Comparison of ENCODE assay signal across 1 cellular context in the genomic region with DNA sequence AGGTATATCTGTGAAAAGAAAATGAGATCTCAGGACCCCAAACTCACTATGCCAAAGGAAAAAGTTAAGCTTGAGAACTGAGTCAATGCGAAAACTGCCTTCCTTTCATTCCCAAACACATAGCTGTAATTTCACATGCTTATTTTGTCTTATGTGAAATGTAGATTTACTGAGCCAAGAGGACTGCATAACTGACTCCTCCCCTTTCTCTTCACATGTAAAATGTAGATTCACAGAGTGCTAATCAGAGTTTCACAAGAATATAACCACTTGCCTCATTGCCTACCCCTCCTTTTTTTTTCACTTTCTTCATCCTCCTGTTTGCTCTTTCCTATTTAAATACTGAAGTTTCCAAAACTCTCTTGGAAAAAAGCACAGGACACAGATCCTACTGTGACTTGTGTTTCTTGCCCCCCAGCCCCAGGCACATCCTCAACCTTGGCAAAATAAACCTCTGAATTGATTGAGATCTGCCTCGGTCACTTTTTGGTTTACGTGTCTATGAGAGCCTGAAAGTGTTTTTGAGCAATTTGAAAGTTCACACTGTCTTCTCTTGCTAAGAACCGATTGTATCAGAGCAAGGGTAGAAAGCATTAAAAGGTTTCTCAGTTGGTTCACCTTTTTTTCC.
TF ChIP-seq lines count a peak whose summit lies in the region.

No MANE protein-coding gene starts in this region.

TF ChIP-seq in GM23338, 12 proteins besides CTCF, POLR2A, EP300 and RAD21 (continued from another document):
- TF ChIP-seq, protein P1, sequence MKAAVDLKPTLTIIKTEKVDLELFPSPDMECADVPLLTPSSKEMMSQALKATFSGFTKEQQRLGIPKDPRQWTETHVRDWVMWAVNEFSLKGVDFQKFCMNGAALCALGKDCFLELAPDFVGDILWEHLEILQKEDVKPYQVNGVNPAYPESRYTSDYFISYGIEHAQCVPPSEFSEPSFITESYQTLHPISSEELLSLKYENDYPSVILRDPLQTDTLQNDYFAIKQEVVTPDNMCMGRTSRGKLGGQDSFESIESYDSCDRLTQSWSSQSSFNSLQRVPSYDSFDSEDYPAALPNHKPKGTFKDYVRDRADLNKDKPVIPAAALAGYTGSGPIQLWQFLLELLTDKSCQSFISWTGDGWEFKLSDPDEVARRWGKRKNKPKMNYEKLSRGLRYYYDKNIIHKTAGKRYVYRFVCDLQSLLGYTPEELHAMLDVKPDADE (IDR thresholded peaks at IDR 0.05): no peak
- TF ChIP-seq EZH2phosphoT487 (IDR thresholded peaks at IDR 0.05; ENCODE audit: unreplicated experiment): no peak
- no peak for TF ChIP-seq ZNF114 (CRISPR knock-in tag; IDR thresholded peaks at IDR 0.05)
- TF ChIP-seq, protein P2, sequence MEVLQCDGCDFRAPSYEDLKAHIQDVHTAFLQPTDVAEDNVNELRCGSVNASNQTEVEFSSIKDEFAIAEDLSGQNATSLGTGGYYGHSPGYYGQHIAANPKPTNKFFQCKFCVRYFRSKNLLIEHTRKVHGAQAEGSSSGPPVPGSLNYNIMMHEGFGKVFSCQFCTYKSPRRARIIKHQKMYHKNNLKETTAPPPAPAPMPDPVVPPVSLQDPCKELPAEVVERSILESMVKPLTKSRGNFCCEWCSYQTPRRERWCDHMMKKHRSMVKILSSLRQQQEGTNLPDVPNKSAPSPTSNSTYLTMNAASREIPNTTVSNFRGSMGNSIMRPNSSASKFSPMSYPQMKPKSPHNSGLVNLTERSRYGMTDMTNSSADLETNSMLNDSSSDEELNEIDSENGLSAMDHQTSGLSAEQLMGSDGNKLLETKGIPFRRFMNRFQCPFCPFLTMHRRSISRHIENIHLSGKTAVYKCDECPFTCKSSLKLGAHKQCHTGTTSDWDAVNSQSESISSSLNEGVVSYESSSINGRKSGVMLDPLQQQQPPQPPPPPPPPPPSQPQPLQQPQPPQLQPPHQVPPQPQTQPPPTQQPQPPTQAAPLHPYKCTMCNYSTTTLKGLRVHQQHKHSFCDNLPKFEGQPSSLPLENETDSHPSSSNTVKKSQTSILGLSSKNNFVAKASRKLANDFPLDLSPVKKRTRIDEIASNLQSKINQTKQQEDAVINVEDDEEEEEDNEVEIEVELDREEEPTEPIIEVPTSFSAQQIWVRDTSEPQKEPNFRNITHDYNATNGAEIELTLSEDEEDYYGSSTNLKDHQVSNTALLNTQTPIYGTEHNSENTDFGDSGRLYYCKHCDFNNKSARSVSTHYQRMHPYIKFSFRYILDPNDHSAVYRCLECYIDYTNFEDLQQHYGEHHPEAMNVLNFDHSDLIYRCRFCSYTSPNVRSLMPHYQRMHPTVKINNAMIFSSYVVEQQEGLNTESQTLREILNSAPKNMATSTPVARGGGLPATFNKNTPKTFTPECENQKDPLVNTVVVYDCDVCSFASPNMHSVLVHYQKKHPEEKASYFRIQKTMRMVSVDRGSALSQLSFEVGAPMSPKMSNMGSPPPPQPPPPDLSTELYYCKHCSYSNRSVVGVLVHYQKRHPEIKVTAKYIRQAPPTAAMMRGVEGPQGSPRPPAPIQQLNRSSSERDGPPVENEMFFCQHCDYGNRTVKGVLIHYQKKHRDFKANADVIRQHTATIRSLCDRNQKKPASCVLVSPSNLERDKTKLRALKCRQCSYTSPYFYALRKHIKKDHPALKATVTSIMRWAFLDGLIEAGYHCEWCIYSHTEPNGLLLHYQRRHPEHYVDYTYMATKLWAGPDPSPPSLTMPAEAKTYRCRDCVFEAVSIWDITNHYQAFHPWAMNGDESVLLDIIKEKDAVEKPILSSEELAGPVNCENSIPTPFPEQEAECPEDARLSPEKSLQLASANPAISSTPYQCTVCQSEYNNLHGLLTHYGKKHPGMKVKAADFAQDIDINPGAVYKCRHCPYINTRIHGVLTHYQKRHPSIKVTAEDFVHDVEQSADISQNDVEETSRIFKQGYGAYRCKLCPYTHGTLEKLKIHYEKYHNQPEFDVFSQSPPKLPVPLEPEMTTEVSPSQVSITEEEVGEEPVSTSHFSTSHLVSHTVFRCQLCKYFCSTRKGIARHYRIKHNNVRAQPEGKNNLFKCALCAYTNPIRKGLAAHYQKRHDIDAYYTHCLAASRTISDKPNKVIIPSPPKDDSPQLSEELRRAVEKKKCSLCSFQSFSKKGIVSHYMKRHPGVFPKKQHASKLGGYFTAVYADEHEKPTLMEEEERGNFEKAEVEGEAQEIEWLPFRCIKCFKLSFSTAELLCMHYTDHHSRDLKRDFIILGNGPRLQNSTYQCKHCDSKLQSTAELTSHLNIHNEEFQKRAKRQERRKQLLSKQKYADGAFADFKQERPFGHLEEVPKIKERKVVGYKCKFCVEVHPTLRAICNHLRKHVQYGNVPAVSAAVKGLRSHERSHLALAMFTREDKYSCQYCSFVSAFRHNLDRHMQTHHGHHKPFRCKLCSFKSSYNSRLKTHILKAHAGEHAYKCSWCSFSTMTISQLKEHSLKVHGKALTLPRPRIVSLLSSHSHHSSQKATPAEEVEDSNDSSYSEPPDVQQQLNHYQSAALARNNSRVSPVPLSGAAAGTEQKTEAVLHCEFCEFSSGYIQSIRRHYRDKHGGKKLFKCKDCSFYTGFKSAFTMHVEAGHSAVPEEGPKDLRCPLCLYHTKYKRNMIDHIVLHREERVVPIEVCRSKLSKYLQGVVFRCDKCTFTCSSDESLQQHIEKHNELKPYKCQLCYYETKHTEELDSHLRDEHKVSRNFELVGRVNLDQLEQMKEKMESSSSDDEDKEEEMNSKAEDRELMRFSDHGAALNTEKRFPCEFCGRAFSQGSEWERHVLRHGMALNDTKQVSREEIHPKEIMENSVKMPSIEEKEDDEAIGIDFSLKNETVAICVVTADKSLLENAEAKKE (CRISPR knock-in tag; IDR thresholded peaks at IDR 0.05): no peak
- no peak for TF ChIP-seq ZNF331 (CRISPR knock-in tag; IDR thresholded peaks at IDR 0.05; ENCODE audit: low read depth)
- no peak for TF ChIP-seq STAT1 (IDR thresholded peaks at IDR 0.05; ENCODE audit: unreplicated experiment)
- no peak for TF ChIP-seq POLR2AphosphoS5 (IDR thresholded peaks at IDR 0.05; ENCODE audit: low read depth)
- no peak for TF ChIP-seq JUNB (IDR thresholded peaks at IDR 0.05; ENCODE audit: unreplicated experiment)
- TF ChIP-seq, protein P3, sequence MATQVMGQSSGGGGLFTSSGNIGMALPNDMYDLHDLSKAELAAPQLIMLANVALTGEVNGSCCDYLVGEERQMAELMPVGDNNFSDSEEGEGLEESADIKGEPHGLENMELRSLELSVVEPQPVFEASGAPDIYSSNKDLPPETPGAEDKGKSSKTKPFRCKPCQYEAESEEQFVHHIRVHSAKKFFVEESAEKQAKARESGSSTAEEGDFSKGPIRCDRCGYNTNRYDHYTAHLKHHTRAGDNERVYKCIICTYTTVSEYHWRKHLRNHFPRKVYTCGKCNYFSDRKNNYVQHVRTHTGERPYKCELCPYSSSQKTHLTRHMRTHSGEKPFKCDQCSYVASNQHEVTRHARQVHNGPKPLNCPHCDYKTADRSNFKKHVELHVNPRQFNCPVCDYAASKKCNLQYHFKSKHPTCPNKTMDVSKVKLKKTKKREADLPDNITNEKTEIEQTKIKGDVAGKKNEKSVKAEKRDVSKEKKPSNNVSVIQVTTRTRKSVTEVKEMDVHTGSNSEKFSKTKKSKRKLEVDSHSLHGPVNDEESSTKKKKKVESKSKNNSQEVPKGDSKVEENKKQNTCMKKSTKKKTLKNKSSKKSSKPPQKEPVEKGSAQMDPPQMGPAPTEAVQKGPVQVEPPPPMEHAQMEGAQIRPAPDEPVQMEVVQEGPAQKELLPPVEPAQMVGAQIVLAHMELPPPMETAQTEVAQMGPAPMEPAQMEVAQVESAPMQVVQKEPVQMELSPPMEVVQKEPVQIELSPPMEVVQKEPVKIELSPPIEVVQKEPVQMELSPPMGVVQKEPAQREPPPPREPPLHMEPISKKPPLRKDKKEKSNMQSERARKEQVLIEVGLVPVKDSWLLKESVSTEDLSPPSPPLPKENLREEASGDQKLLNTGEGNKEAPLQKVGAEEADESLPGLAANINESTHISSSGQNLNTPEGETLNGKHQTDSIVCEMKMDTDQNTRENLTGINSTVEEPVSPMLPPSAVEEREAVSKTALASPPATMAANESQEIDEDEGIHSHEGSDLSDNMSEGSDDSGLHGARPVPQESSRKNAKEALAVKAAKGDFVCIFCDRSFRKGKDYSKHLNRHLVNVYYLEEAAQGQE (IDR thresholded peaks at IDR 0.05; ENCODE audit: unreplicated experiment): no peak
